13 cellular contexts compared by ENCODE assay signal in the genomic region with DNA sequence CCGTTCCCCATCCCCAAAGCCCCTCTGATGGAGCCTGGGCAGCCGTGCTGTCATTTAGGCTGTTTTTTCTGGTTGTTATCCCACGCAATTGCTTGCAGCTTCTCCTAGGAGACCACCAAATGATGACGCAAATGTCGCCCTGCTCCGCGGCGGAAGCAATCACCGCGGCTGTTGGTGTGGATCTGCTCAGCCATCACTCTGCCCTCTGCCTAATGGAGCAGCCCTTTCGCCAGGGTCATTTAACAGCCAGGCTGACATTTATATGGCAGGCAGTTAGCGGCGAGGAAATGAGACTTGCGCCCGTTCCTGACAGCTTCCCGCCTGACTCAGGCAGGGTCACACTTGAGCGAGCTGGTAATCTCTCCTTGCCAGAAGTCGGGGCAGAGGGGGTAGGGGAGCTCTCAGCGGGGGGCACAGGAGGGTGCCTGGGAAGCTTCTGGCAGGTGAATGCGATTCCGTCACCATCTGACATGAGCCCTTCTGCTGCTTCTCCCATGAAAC.
DNase-seq lines count a peak whose midpoint lies in the region; ATAC-seq and TF ChIP-seq lines count a peak whose summit lies in the region.
"Had no signal": no experiment of that assay in that cellular context is flagged by ENCODE, and none has a peak within 500 bp of the region (broad histone marks: within the 10 kb centered on the region; RNA-seq: fewer than 3 reads in every experiment).

No MANE protein-coding gene starts in this region.

- H3K27ac Mint-ChIP-seq in stimulated activated naive CD8-positive, alpha-beta T cell treated with anti-CD3 and anti-CD28 coated beads, Interleukin-15, Interleukin-2, amounts not matched to agents 100 ng/mL and 50 ng/mL, for 24 hours = no peak overlapping the region
- H3K27ac Mint-ChIP-seq: CD4-positive, CD25-positive, alpha-beta regulatory T cell had no signal

- peaks cover 18% of the 10 kb centered on the region for H3K27me3 Mint-ChIP-seq in stimulated activated naive CD8-positive, alpha-beta T cell treated with anti-CD3 and anti-CD28 coated beads, Interleukin-15, Interleukin-2, amounts not matched to agents 100 ng/mL and 50 ng/mL, for 24 hours

- TF ChIP-seq CTCF in fibroblast of pulmonary artery (IDR thresholded peaks at IDR 0.05; ENCODE audit: low read length, missing control alignments) (no peak), coronary artery (IDR thresholded peaks at IDR 0.05) (no peak)

- H3K9me3 Mint-ChIP-seq in stimulated activated naive CD8-positive, alpha-beta T cell treated with anti-CD3 and anti-CD28 coated beads, Interleukin-15, Interleukin-2, amounts not matched to agents 100 ng/mL and 50 ng/mL, for 24 hours = no peaks in the 10 kb centered on the region

- no peak for ATAC-seq in GM18517 (IDR thresholded peaks at IDR 0.05; ENCODE audit: unreplicated experiment)
- no peak for ATAC-seq in GM21423 (IDR thresholded peaks at IDR 0.05; ENCODE audit: unreplicated experiment)
- ATAC-seq: left lung had no signal

- H3K36me3 Mint-ChIP-seq in stimulated activated naive CD8-positive, alpha-beta T cell treated with anti-CD3 and anti-CD28 coated beads, Interleukin-15, Interleukin-2, amounts not matched to agents 100 ng/mL and 50 ng/mL, for 24 hours (ENCODE audit: low read depth) = no peaks in the 10 kb centered on the region

- H3K4me3 ChIP-seq in fibroblast of pulmonary artery (replicated peaks; ENCODE audit: low read depth, low read length) (no peak overlapping the region), coronary artery (no peak overlapping the region)
- H3K4me3 ChIP-seq: adrenal gland, left lung had no signal

- H3K27ac ChIP-seq in coronary artery = no peak overlapping the region
- H3K27ac ChIP-seq: left lung had no signal

- H3K4me3 Mint-ChIP-seq in stimulated activated naive CD8-positive, alpha-beta T cell treated with anti-CD3 and anti-CD28 coated beads, Interleukin-15, Interleukin-2, amounts not matched to agents 100 ng/mL and 50 ng/mL, for 24 hours = peak overlapping the region; percentile 10
- H3K4me3 Mint-ChIP-seq: CD4-positive, CD25-positive, alpha-beta regulatory T cell had no signal

- peak; percentile 60 for DNase-seq in activated CD8-positive, alpha-beta memory T cell treated with anti-CD3 and anti-CD28 coated beads for 24 hours
- DNase-seq in activated CD8-positive, alpha-beta memory T cell treated with anti-CD3 and anti-CD28 coated beads, Interleukin-2, amount 50 U/mL, for 4 hours = no peak
- peak; percentile 65 for DNase-seq in NCI-H69 (lab: John Stamatoyannopoulos, UW)
- peak; percentile 25 for DNase-seq in fibroblast of pulmonary artery (ENCODE audit: low read depth)
- no peak for DNase-seq in coronary artery (ENCODE audit: low spot score)
- DNase-seq: activated CD4-positive, alpha-beta T cell treated with anti-CD3 and anti-CD28 coated beads for 48 hours; CD4-positive, CD25-positive, alpha-beta regulatory T cell; Karpas-422; left lung had no signal

- H3K4me1 Mint-ChIP-seq in stimulated activated naive CD8-positive, alpha-beta T cell treated with anti-CD3 and anti-CD28 coated beads, Interleukin-15, Interleukin-2, amounts not matched to agents 100 ng/mL and 50 ng/mL, for 24 hours (ENCODE audit: low read depth) = peaks cover 11% of the 10 kb centered on the region

Comparison
In these comparisons a context has a peak if more than half of its experiments do, and no peak if none do; other contexts are left out.
1. DNase-seq: peak in activated CD8-positive, alpha-beta memory T cell treated with anti-CD3 and anti-CD28 coated beads for 24 hours (single experiment), NCI-H69 (single experiment) and fibroblast of pulmonary artery (single experiment); none in activated CD8-positive, alpha-beta memory T cell treated with anti-CD3 and anti-CD28 coated beads, Interleukin-2, amount 50 U/mL, for 4 hours (single experiment) and coronary artery (single experiment).